ENCODE assay signal across 15 cellular contexts in the genomic region with DNA sequence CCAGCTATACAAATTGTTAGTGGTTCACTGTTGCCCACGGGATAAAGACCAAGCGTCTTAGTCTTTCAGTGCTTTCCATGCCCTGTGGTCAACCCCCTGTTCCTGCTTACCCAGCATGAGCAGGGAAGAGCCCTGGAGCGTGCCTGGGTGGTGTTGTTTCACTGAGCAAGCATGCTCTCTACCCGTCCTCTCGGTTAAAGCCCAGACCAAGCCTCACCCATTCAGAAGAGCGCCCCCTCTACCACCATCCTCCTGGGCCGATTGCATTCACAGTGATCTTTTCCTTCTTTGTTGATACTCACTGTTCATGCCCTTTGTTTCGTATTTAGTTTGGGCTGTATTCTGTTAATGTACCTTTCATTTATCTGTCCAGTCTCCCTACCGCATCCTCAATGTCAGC. TPM values are rescaled to one million over a fixed set of nuclear protein-coding genes. Genes with fewer than 3 reads are reported as not detected.
DNase-seq lines count a peak whose midpoint lies in the region; ATAC-seq, FAIRE-seq and TF ChIP-seq lines count a peak whose summit lies in the region.
"Had no signal": no experiment of that assay in that cellular context is flagged by ENCODE, and none has a peak within 500 bp of the region (broad histone marks: within the 10 kb centered on the region; RNA-seq: fewer than 3 reads in every experiment).

No MANE protein-coding gene starts in this region.

- H3K4me3 ChIP-seq in GM23338 (no peak overlapping the region), OCI-LY1 (ENCODE audit: low read depth, low read length, poor library complexity, severe bottlenecking) (no peak overlapping the region), K562 (no peak overlapping the region), foreskin fibroblast (ENCODE audit: low read depth in 1 of 2, low read length in 2 of 2) (no peak overlapping the region)

- TF ChIP-seq CTCF in GM23338 (conservative IDR thresholded peaks at IDR 0.05; ENCODE audit: low read depth in 2 of 2) (peak; percentile 49 to 79), OCI-LY1 (IDR thresholded peaks at IDR 0.05; ENCODE audit: low read length) (peak; percentile 25; the same call in 1 of the 2 replicates), K562 (IDR thresholded peaks at IDR 0.05 in 2 of 3, conservative IDR thresholded peaks at IDR 0.05 in 1 of 3; ENCODE audit: insufficient read depth in 2 of 3, low read depth in 1 of 3, low read length in 3 of 3) (no peak), foreskin fibroblast (IDR thresholded peaks at IDR 0.05; ENCODE audit: low read depth, low read length) (no peak)

- no peaks in the 10 kb centered on the region for H4K20me1 ChIP-seq in GM23338 (replicated peaks; ENCODE audit: insufficient read depth)
- no peaks in the 10 kb centered on the region for H4K20me1 ChIP-seq in OCI-LY1 (ENCODE audit: insufficient read depth, low read length)
- no peaks in the 10 kb centered on the region for H4K20me1 ChIP-seq in K562 (replicated peaks; ENCODE audit: control insufficient read depth, insufficient read depth, low read length)

- no peaks in the 10 kb centered on the region for H3K9me1 ChIP-seq in K562 (ENCODE audit: control insufficient read depth, insufficient read depth, low read length)

- POLR2A ChIA-PET in K562 (lab: Yijun Ruan, JAX): no interaction called here

- no peak overlapping the region for H3K9ac ChIP-seq in OCI-LY1 (ENCODE audit: low read length)
- H3K9ac ChIP-seq in K562 (ENCODE audit: insufficient read depth in 1 of 2, low read depth in 2 of 2, low read length in 2 of 2): no peak overlapping the region
- H3K9ac ChIP-seq: KMS-11 had no signal

- no peak overlapping the region for H3K27ac Mint-ChIP-seq in GM23338

- no peak for TF ChIP-seq POLR2A in K562 (conservative IDR thresholded peaks at IDR 0.05)

- H3K9me2 ChIP-seq in GM23338 (ENCODE audit: insufficient read depth) (no peaks in the 10 kb centered on the region), OCI-LY1 (ENCODE audit: low read depth, low read length) (no peaks in the 10 kb centered on the region)

- no peaks in the 10 kb centered on the region for H3K27me3 ChIP-seq in GM23338 (ENCODE audit: insufficient read depth)
- H3K27me3 ChIP-seq in OCI-LY1 (ENCODE audit: insufficient read depth, low read length): no peaks in the 10 kb centered on the region; the same call in 1 of the 2 replicates
- H3K27me3 ChIP-seq in K562 (ENCODE audit: control insufficient read depth in 2 of 2, insufficient read depth in 2 of 2, low read length in 2 of 2): peaks cover 2 to 26% of the 10 kb centered on the region in 2 experiments; a peak in 3 of 5 replicates

- H3K4me3 Mint-ChIP-seq in GM23338: no peak overlapping the region; the same call in 2 of the 3 replicates
- H3K4me3 Mint-ChIP-seq: CD4-positive, CD25-positive, alpha-beta regulatory T cell had no signal

- no peaks in the 10 kb centered on the region for H3F3A ChIP-seq in GM23338 (replicated peaks; ENCODE audit: low read depth)
- no peaks in the 10 kb centered on the region for H3F3A ChIP-seq in OCI-LY1 (ENCODE audit: insufficient read depth, low read length)

- H2AFZ ChIP-seq in GM23338 (peak overlapping the region; percentile 96), OCI-LY1 (ENCODE audit: low read length) (no peak overlapping the region), K562 (ENCODE audit: low read depth, low read length) (peak overlapping the region; percentile 23; the same call in 1 of the 2 replicates)

- CTCF ChIA-PET in K562 (lab: Yijun Ruan, JAX; ENCODE audit: low intra/inter-chr PET ratio): no interaction called here

- H3K36me3 Mint-ChIP-seq in GM23338 (ENCODE audit: low read depth): no peaks in the 10 kb centered on the region
- H3K36me3 Mint-ChIP-seq: CD4-positive, CD25-positive, alpha-beta regulatory T cell had no signal

- H3K27me3 Mint-ChIP-seq in GM23338 (ENCODE audit: insufficient read depth, low read depth, poor library complexity): no peaks in the 10 kb centered on the region
- H3K27me3 Mint-ChIP-seq: CD4-positive, CD25-positive, alpha-beta regulatory T cell had no signal

- no peak for FAIRE-seq in K562 (lab: Jason Lieb, UNC)

- no TSS peak for BruUV-seq in K562 (replicated peaks; lab: Mats Ljungman, UMichigan)

- no peaks in the 10 kb centered on the region for H3K9me3 ChIP-seq in OCI-LY1 (ENCODE audit: low read length)
- no peaks in the 10 kb centered on the region for H3K9me3 ChIP-seq in K562 (replicated peaks; ENCODE audit: control insufficient read depth, insufficient read depth, low read depth, low read length)

- no peaks in the 10 kb centered on the region for H3K36me3 ChIP-seq in GM23338 (ENCODE audit: insufficient read depth)
- H3K36me3 ChIP-seq in OCI-LY1 (ENCODE audit: insufficient read depth, low read length): no peaks in the 10 kb centered on the region
- no peaks in the 10 kb centered on the region for H3K36me3 ChIP-seq in K562 (ENCODE audit: control insufficient read depth, insufficient read depth, low read length)

- WGBS in K562 (ENCODE audit: insufficient coverage, low coverage, missing lambda C conversion rate): 6% methylated on average over 6 of the region's 9 CpGs

- in situ Hi-C loops in K562 (cut with MboI): no loop called here

- no peak overlapping the region for H3K4me2 ChIP-seq in GM23338
- H3K4me2 ChIP-seq in OCI-LY1 (ENCODE audit: low read length): no peak overlapping the region
- H3K4me2 ChIP-seq in K562 (ENCODE audit: insufficient read depth, low read length): no peak overlapping the region
- H3K4me2 ChIP-seq: KMS-11 had no signal

- H3K79me2 ChIP-seq in GM23338 (replicated peaks; ENCODE audit: insufficient read depth) (no peaks in the 10 kb centered on the region), OCI-LY1 (ENCODE audit: insufficient read depth, low read length) (no peaks in the 10 kb centered on the region), K562 (ENCODE audit: control insufficient read depth, insufficient read depth, low read length) (no peaks in the 10 kb centered on the region)

- no peak for TF ChIP-seq RAD21 in K562 (CRISPR knock-in tag; conservative IDR thresholded peaks at IDR 0.05 in 1 of 2, IDR thresholded peaks at IDR 0.05 in 1 of 2)

- no peaks in the 10 kb centered on the region for H3K9me3 Mint-ChIP-seq in GM23338
- H3K9me3 Mint-ChIP-seq: CD4-positive, CD25-positive, alpha-beta regulatory T cell had no signal

- intact Hi-C loops in K562 (cut with micrococcal nuclease): no loop called here

- no peak overlapping the region for H3K27ac ChIP-seq in GM23338 (ENCODE audit: low read depth)
- no peak overlapping the region for H3K27ac ChIP-seq in OCI-LY1 (ENCODE audit: low read depth, low read length, poor library complexity, severe bottlenecking)
- no peak overlapping the region for H3K27ac ChIP-seq in K562 (ENCODE audit: extremely low read depth, low read depth, low read length)
- H3K27ac ChIP-seq: KMS-11 had no signal

- TF ChIP-seq EP300 in K562 (IDR thresholded peaks at IDR 0.05; ENCODE audit: low read length): no peak

- H3K4me1 Mint-ChIP-seq in GM23338: peaks cover 11% of the 10 kb centered on the region
- H3K4me1 Mint-ChIP-seq: CD4-positive, CD25-positive, alpha-beta regulatory T cell had no signal

- ATAC-seq in GM23338 (peak; percentile 97), K562 (no peak), HG03571 (IDR thresholded peaks at IDR 0.05; ENCODE audit: unreplicated experiment) (no peak)
- ATAC-seq: HCT116 had no signal

- DNase-seq in GM23338 (ENCODE audit: low spot score): peak; percentile 76
- DNase-seq in K562 (ENCODE audit: extremely low read depth in 1 of 4, low spot score in 3 of 4): no peak
- DNase-seq in iPS-NIHi11 (ENCODE audit: low spot score): peak; percentile 42
- DNase-seq in foreskin fibroblast: no peak
- DNase-seq in EL: no peak
- DNase-seq: CD4-positive, CD25-positive, alpha-beta regulatory T cell; NCI-H1105; NCI-H146; NCI-H2029 treated with DMSO at 0.1 percent for 48 hours; NCI-H345; NCI-H524 treated with DMSO at 0.1 percent for 48 hours had no signal

- H3K4me1 ChIP-seq in GM23338 (ENCODE audit: insufficient read depth) (peaks cover 7% of the 10 kb centered on the region; the same call in 1 of the 2 replicates), OCI-LY1 (ENCODE audit: insufficient read depth, low read length, severe bottlenecking) (no peaks in the 10 kb centered on the region), K562 (replicated peaks in 1 of 2; ENCODE audit: control insufficient read depth in 2 of 2, insufficient read depth in 2 of 2, low read length in 2 of 2) (no peaks in the 10 kb centered on the region)

RNA-seq across cellular contexts. Expression of a gene that starts 25.1 kb away (rescaled TPM):
- 11.3 and 15.0 TPM in 2 replicates for total RNA-seq in GM23338 (2014; rRNA removed; shearing (Covaris generic))
- polyA plus RNA-seq in GM23338 (2016; fragmentation: Nextera tagmentation; extraction: Ambion mirVana) (16.9 and 17.3 TPM in 2 replicates), K562 (2011; rRNA removed) (26.5 and 27.6 TPM in 2 replicates), K562 (2014; fragmentation: Illumina TruSeq; extraction: Trizol) (19.7 and 25.3 TPM in 2 replicates), K562 (2014; fragmentation: Nextera tagmentation; extraction: Ambion mirVana) (10 to 100 TPM; 37.2 to 37.4 TPM), K562 (2014; rRNA removed) (22.2 and 25.9 TPM in 2 replicates)
- total RNA-seq in K562 (2011; cell fraction: chromatin; rRNA removed; ENCODE audit: low replicate concordance): 8.5 and 15.2 TPM in 2 replicates
- total RNA-seq in K562 (2011; cell fraction: nucleolus; rRNA removed): 5.7 and 7.4 TPM in 2 replicates
- total RNA-seq in K562 (2011; cell fraction: nucleoplasm; rRNA removed): 12.1 and 15.3 TPM in 2 replicates
- total RNA-seq in K562 (2014; rRNA removed) (17.5 and 23.4 TPM in 2 replicates), K562 (2014; rRNA removed; fragmentation: Illumina TruSeq; extraction: Trizol) (15.8 and 16.1 TPM in 2 replicates), K562 (2015; rRNA removed; fragmentation: Illumina TruSeq; extraction: Trizol) (16.5 and 18.4 TPM in 2 replicates), K562 (2021) (13.4 and 17.2 TPM in 2 replicates)
- polyA plus RNA-seq in K562 (2011; cell fraction: cytosol; rRNA removed): 13.9 and 17.5 TPM in 2 replicates
- 32.7 and 45.8 TPM in 2 replicates for polyA plus RNA-seq in K562 (2011; cell fraction: nucleus; rRNA removed)
- 14.2 and 27.3 TPM in 2 replicates for polyA plus RNA-seq in K562 (2012)
- 13.1 and 16.6 TPM in 2 replicates for polyA minus RNA-seq in K562 (2011; rRNA and poly(A)+ RNA removed)
- 4.4 and 9.8 TPM in 2 replicates for polyA minus RNA-seq in K562 (2011; cell fraction: cytosol; rRNA and poly(A)+ RNA removed)
- 8.6 and 11.3 TPM in 2 replicates for polyA minus RNA-seq in K562 (2011; cell fraction: nucleus; rRNA and poly(A)+ RNA removed)

RNA-seq across cellular contexts. Expression of a gene that starts 48.4 kb away (rescaled TPM):
- 75.2 and 84.5 TPM in 2 replicates for total RNA-seq in GM23338 (2014; rRNA removed; shearing (Covaris generic))
- 112 and 119 TPM in 2 replicates for polyA plus RNA-seq in GM23338 (2016; fragmentation: Nextera tagmentation; extraction: Ambion mirVana)
- 20.2 and 117 TPM in 2 replicates for total RNA-seq in K562 (2011; cell fraction: chromatin; rRNA removed; ENCODE audit: low replicate concordance)
- total RNA-seq in K562 (2011; cell fraction: nucleolus; rRNA removed): 9.5 and 16.7 TPM in 2 replicates
- 43.4 and 68.5 TPM in 2 replicates for total RNA-seq in K562 (2011; cell fraction: nucleoplasm; rRNA removed)
- 38.4 and 43.8 TPM in 2 replicates for total RNA-seq in K562 (2014; rRNA removed)
- total RNA-seq in K562 (2014; rRNA removed; fragmentation: Illumina TruSeq; extraction: Trizol): 89.1 and 102 TPM in 2 replicates
- total RNA-seq in K562 (2015; rRNA removed; fragmentation: Illumina TruSeq; extraction: Trizol): 63.8 and 64.1 TPM in 2 replicates
- total RNA-seq in K562 (2021): 51.3 and 57.1 TPM in 2 replicates
- polyA plus RNA-seq in K562 (2011; rRNA removed): 77.2 and 107 TPM in 2 replicates
- polyA plus RNA-seq in K562 (2011; cell fraction: cytosol; rRNA removed): 7.4 and 26.8 TPM in 2 replicates
- polyA plus RNA-seq in K562 (2011; cell fraction: nucleus; rRNA removed): 77.6 and 137 TPM in 2 replicates
- polyA plus RNA-seq in K562 (2012): 47.6 and 76.1 TPM in 2 replicates
- 81.7 and 88.2 TPM in 2 replicates for polyA plus RNA-seq in K562 (2014; fragmentation: Illumina TruSeq; extraction: Trizol)
- polyA plus RNA-seq in K562 (2014; fragmentation: Nextera tagmentation; extraction: Ambion mirVana): 100 to 1,000 TPM in 1 of 2 experiments, 10 to 100 TPM in 1; 92.5 to 111 TPM
- polyA plus RNA-seq in K562 (2014; rRNA removed): 85.3 and 90.7 TPM in 2 replicates
- 46.6 and 60.7 TPM in 2 replicates for polyA minus RNA-seq in K562 (2011; rRNA and poly(A)+ RNA removed)
- polyA minus RNA-seq in K562 (2011; cell fraction: cytosol; rRNA and poly(A)+ RNA removed): 10.9 and 14.9 TPM in 2 replicates
- polyA minus RNA-seq in K562 (2011; cell fraction: nucleus; rRNA and poly(A)+ RNA removed): 36.6 and 84.3 TPM in 2 replicates

Comparison
In these comparisons a context has a peak if more than half of its experiments do, and no peak if none do; other contexts are left out.
1. DNase-seq: peak in GM23338 (single experiment) and iPS-NIHi11 (single experiment); none in K562 (0 of 4), foreskin fibroblast (0 of 2) and EL (single experiment).
2. CTCF ChIP-seq: peak in GM23338 (2 of 2) and OCI-LY1 (single experiment); none in K562 (0 of 3) and foreskin fibroblast (single experiment).